In genomic region chr13:46492946-46493345, GRCh38 we compare ENCODE assay signal across 9 cellular contexts.
DNase-seq lines count a peak whose midpoint lies in the region; ATAC-seq and TF ChIP-seq lines count a peak whose summit lies in the region.
"Had no signal": no experiment of that assay in that cellular context is flagged by ENCODE, and none has a peak within 500 bp of the region (broad histone marks: within the 10 kb centered on the region; RNA-seq: fewer than 3 reads in every experiment).

No MANE protein-coding gene starts in this region.

- DNase-seq in NCI-H1092 treated with DMSO at 0.1 percent for 48 hours (lab: John Stamatoyannopoulos, UW) (peak; percentile 28), NCI-H1092 (lab: John Stamatoyannopoulos, UW) (no peak), activated B cell treated with CpG ODN at 0.5 μM for 24 hours (no peak), iPS DF 4.7 (ENCODE audit: extremely low read depth, low spot score) (peak; percentile 11), superior temporal gyrus (ENCODE audit: extremely low spot score) (peak; percentile 87)
- DNase-seq in stimulated activated naive CD8-positive, alpha-beta T cell treated with anti-CD3 and anti-CD28 coated beads, Interleukin-15, amount 100 ng/mL, for 72 hours, result no peak

- H3K36me3 Mint-ChIP-seq in activated B cell treated with CpG ODN at 0.5 μM for 24 hours (ENCODE audit: low read depth), result no peaks in the 10 kb centered on the region
- H3K36me3 Mint-ChIP-seq: CD8-positive, alpha-beta memory T cell had no signal

- no peak overlapping the region for H3K4me3 Mint-ChIP-seq in activated B cell treated with CpG ODN at 0.5 μM for 24 hours
- H3K4me3 Mint-ChIP-seq in stimulated activated naive CD8-positive, alpha-beta T cell treated with anti-CD3 and anti-CD28 coated beads, Interleukin-15, amount 100 ng/mL, for 72 hours, result no peak overlapping the region
- H3K4me3 Mint-ChIP-seq: CD8-positive, alpha-beta memory T cell had no signal

- ATAC-seq in activated B cell treated with CpG ODN at 0.5 μM for 24 hours (ENCODE audit: low read depth) (no peak), GM19023 (IDR thresholded peaks at IDR 0.05; ENCODE audit: unreplicated experiment) (no peak)
- ATAC-seq in stimulated activated naive CD8-positive, alpha-beta T cell treated with anti-CD3 and anti-CD28 coated beads, Interleukin-15, amount 100 ng/mL, for 72 hours, result no peak

- TF ChIP-seq CTCF in LNCAP (IDR thresholded peaks at IDR 0.05) (peak; percentile 47; the same call in 1 of the 2 replicates), activated B cell treated with CpG ODN at 0.5 μM for 24 hours (IDR thresholded peaks at IDR 0.05) (peak; percentile 65)

- no peaks in the 10 kb centered on the region for H3K4me1 Mint-ChIP-seq in activated B cell treated with CpG ODN at 0.5 μM for 24 hours
- H3K4me1 Mint-ChIP-seq in stimulated activated naive CD8-positive, alpha-beta T cell treated with anti-CD3 and anti-CD28 coated beads, Interleukin-15, amount 100 ng/mL, for 72 hours, result peaks cover 9% of the 10 kb centered on the region
- H3K4me1 Mint-ChIP-seq: CD8-positive, alpha-beta memory T cell had no signal

- H3K27ac Mint-ChIP-seq in activated B cell treated with CpG ODN at 0.5 μM for 24 hours, result no peak overlapping the region
- no peak overlapping the region for H3K27ac Mint-ChIP-seq in stimulated activated naive CD8-positive, alpha-beta T cell treated with anti-CD3 and anti-CD28 coated beads, Interleukin-15, amount 100 ng/mL, for 72 hours

- CTCF ChIA-PET in activated B cell treated with CpG ODN at 0.5 μM for 24 hours (lab: Charles Lee), result interaction anchor here (0.9 to 3.3 kb wide), 3 partner anchors 201 to 272 kb away, joined by 3 to 30 read pairs (median 9); no protein-coding TSS in a partner anchor

- no peaks in the 10 kb centered on the region for H3K9me3 Mint-ChIP-seq in activated B cell treated with CpG ODN at 0.5 μM for 24 hours
- no peaks in the 10 kb centered on the region for H3K9me3 Mint-ChIP-seq in stimulated activated naive CD8-positive, alpha-beta T cell treated with anti-CD3 and anti-CD28 coated beads, Interleukin-15, amount 100 ng/mL, for 72 hours

- POLR2A ChIA-PET in activated B cell treated with CpG ODN at 0.5 μM for 24 hours (lab: Charles Lee), result no interaction called here

- intact Hi-C loops in activated B cell treated with CpG ODN at 0.5 μM for 24 hours (cut with micrococcal nuclease), result loop anchor here (1.0 to 5.0 kb wide), 5 partner anchors 58 to 1279 kb away; no protein-coding TSS in a partner anchor

- no peaks in the 10 kb centered on the region for H3K27me3 Mint-ChIP-seq in activated B cell treated with CpG ODN at 0.5 μM for 24 hours
- H3K27me3 Mint-ChIP-seq in stimulated activated naive CD8-positive, alpha-beta T cell treated with anti-CD3 and anti-CD28 coated beads, Interleukin-15, amount 100 ng/mL, for 72 hours, result peaks cover 4% of the 10 kb centered on the region

Comparison
In these comparisons a context has a peak if more than half of its experiments do, and no peak if none do; other contexts are left out.
1. DNase-seq: peak in NCI-H1092 treated with DMSO at 0.1 percent for 48 hours (single experiment), iPS DF 4.7 (single experiment) and superior temporal gyrus (single experiment); none in NCI-H1092 (single experiment), activated B cell treated with CpG ODN at 0.5 μM for 24 hours (single experiment) and stimulated activated naive CD8-positive, alpha-beta T cell treated with anti-CD3 and anti-CD28 coated beads, Interleukin-15, amount 100 ng/mL, for 72 hours (0 of 2).